3 cellular contexts compared by ENCODE assay signal in genomic region chr1:31386576-31387243, GRCh38.
A peak's percentile ranks its signal among the peaks of the same experiment; 100 is the strongest.
TF ChIP-seq lines count a peak whose summit lies in the region.
"Not testable (repeated sequence)": the region's sequence is repeated elsewhere in the genome, so short reads cannot be mapped to it uniquely, and the experiment has no call there.

No MANE protein-coding gene starts in this region.

TF ChIP-seq in HEK293, 187 proteins besides CTCF, POLR2A, EP300 and RAD21 (continues in another document):
- TF ChIP-seq SP2 (tag by site-specific recombination; IDR thresholded peaks at IDR 0.05) (peak; percentile 23; the same call in 1 of the 2 replicates), ZFHX2 (tag by site-specific recombination; conservative IDR thresholded peaks at IDR 0.05) (peak; percentile 94), ZBTB10 (tag by site-specific recombination; IDR thresholded peaks at IDR 0.05) (0 out of 2 replicates have a peak, but pooled peaks have one; percentile 33), ZNF558 (tag by site-specific recombination; IDR thresholded peaks at IDR 0.05) (peak; percentile 58; the same call in 1 of the 2 replicates), EGR2 (tag by site-specific recombination; IDR thresholded peaks at IDR 0.05; ENCODE audit: low read depth) (peak; percentile 94), ZNF324 (tag by site-specific recombination; IDR thresholded peaks at IDR 0.05) (peak; percentile 48; the same call in 1 of the 2 replicates), ZNF398 (tag by site-specific recombination; IDR thresholded peaks at IDR 0.05) (peak; percentile 54; the same call in 1 of the 2 replicates), ZNF146 (tag by site-specific recombination; IDR thresholded peaks at IDR 0.05) (0 out of 2 replicates have a peak, but pooled peaks have one; percentile 13)
- TF ChIP-seq, protein P1, sequence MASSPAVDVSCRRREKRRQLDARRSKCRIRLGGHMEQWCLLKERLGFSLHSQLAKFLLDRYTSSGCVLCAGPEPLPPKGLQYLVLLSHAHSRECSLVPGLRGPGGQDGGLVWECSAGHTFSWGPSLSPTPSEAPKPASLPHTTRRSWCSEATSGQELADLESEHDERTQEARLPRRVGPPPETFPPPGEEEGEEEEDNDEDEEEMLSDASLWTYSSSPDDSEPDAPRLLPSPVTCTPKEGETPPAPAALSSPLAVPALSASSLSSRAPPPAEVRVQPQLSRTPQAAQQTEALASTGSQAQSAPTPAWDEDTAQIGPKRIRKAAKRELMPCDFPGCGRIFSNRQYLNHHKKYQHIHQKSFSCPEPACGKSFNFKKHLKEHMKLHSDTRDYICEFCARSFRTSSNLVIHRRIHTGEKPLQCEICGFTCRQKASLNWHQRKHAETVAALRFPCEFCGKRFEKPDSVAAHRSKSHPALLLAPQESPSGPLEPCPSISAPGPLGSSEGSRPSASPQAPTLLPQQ (tag by site-specific recombination; IDR thresholded peaks at IDR 0.05): peak; percentile 71

TF ChIP-seq in K562, 482 proteins besides CTCF, POLR2A, EP300 and RAD21:
- TF ChIP-seq, protein P2, sequence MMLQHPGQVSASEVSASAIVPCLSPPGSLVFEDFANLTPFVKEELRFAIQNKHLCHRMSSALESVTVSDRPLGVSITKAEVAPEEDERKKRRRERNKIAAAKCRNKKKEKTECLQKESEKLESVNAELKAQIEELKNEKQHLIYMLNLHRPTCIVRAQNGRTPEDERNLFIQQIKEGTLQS (IDR thresholded peaks at IDR 0.05): peak; percentile 40
- TF ChIP-seq, protein P2 (CRISPR knock-in tag; conservative IDR thresholded peaks at IDR 0.05): not testable (repeated sequence)

TF ChIP-seq in endothelial cell of umbilical vein, 7 proteins besides CTCF, POLR2A, EP300 and RAD21:
- peak; percentile 24 for TF ChIP-seq JUN (IDR thresholded peaks at IDR 0.05; ENCODE audit: borderline replicate concordance, insufficient read depth, insufficient read length, low read depth)
TF ChIP-seq in endothelial cell of umbilical vein: peak in this region for 1; not testable (repeated sequence) for 6.
